Comparison of ENCODE assay signal across 29 cellular contexts in genomic region chr22:22120160-22120559, GRCh38.
"Had no signal": no experiment of that assay in that cellular context is flagged by ENCODE, and none has a peak within 500 bp of the region (broad histone marks: within the 10 kb centered on the region; RNA-seq: fewer than 3 reads in every experiment).

No MANE protein-coding gene starts in this region.

- H3K36me3 ChIP-seq: colonic mucosa, esophagus muscularis mucosa, esophagus squamous epithelium, gastrocnemius medialis, gastroesophageal sphincter, heart left ventricle, heart right ventricle had no signal

- ATAC-seq: effector memory CD8-positive, alpha-beta T cell; esophagus mucosa; foreskin keratinocyte; gastrocnemius medialis; gastroesophageal sphincter; heart left ventricle; heart right ventricle had no signal

- H3K27me3 ChIP-seq: colonic mucosa had no signal

- H3K27ac ChIP-seq: colonic mucosa, coronary artery, dorsolateral prefrontal cortex, epithelial cell of prostate, esophagus muscularis mucosa, esophagus squamous epithelium, foreskin keratinocyte, gastrocnemius medialis, gastroesophageal sphincter, heart left ventricle, heart right ventricle had no signal

- H3K9me3 ChIP-seq: colonic mucosa, esophagus muscularis mucosa, esophagus squamous epithelium, gastrocnemius medialis, gastroesophageal sphincter, heart left ventricle, heart right ventricle had no signal

- H3K4me1 Mint-ChIP-seq: endodermal cell had no signal

- H3K27ac Mint-ChIP-seq: dendritic cell treated with granulocyte-macrophage colony-stimulating factor and Interleukin-4, amounts not matched to agents 40 ng/mL and 50 ng/mL, for 4 days; effector memory CD8-positive, alpha-beta T cell; endodermal cell had no signal

- H3K9me3 Mint-ChIP-seq: dendritic cell treated with granulocyte-macrophage colony-stimulating factor and Interleukin-4, amounts not matched to agents 40 ng/mL and 50 ng/mL, for 4 days; effector memory CD8-positive, alpha-beta T cell; endodermal cell had no signal

- H3K4me3 Mint-ChIP-seq: dendritic cell treated with granulocyte-macrophage colony-stimulating factor and Interleukin-4, amounts not matched to agents 40 ng/mL and 50 ng/mL, for 4 days; effector memory CD8-positive, alpha-beta T cell; endodermal cell had no signal

- FAIRE-seq: colon, endometrium, endothelial cell of umbilical vein, frontal cortex had no signal

- DNase-seq: colonic mucosa; cortex of kidney; dermis blood vessel endothelial cell; dorsolateral prefrontal cortex; effector CD4-positive, alpha-beta T cell; effector CD8-positive, alpha-beta T cell; effector memory CD4-positive, alpha-beta T cell; effector memory CD8-positive, alpha-beta T cell; endodermal cell; erythroblast; esophagus squamous epithelium; foreskin fibroblast; foreskin keratinocyte; foreskin melanocyte; gastrocnemius medialis; glutamatergic neuron; head of caudate nucleus; heart left ventricle; heart right ventricle had no signal

- H3K4me1 ChIP-seq: colonic mucosa, esophagus squamous epithelium, foreskin keratinocyte, gastrocnemius medialis, gastroesophageal sphincter, heart left ventricle, heart right ventricle had no signal

- H3K4me3 ChIP-seq: colonic mucosa, coronary artery, dorsolateral prefrontal cortex, esophagus muscularis mucosa, esophagus squamous epithelium, gastrocnemius medialis, gastroesophageal sphincter, heart left ventricle, heart right ventricle had no signal
